Comparison of ENCODE assay signal across 8 cellular contexts in the genomic region with DNA sequence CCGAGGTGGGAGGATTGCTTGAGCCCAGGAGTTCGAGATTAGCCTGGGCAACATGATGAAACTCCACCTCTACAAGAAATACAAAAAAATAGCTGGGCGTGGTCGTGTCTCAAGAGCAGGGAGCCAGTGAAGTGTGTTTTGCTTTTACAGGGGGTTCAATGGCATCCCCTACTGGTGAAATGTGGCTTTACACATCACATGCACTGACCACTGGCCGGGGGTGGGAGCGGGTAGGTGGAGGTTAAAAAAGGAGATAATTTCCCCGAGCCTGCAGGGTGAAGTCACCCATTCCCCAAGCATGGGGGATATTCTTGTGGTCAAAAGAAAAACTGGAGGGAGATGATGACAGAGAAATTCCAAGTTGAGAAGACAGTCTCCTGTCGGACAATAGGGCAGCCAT.
DNase-seq lines count a peak whose midpoint lies in the region; ATAC-seq and TF ChIP-seq lines count a peak whose summit lies in the region.

No MANE protein-coding gene starts in this region.

- no peak overlapping the region for H3K4me3 ChIP-seq in AG09309 (ENCODE audit: control insufficient read depth, low read depth, low read length)
- no peak overlapping the region for H3K4me3 ChIP-seq in OCI-LY3 (ENCODE audit: low read length)
- no peak overlapping the region for H3K4me3 ChIP-seq in fibroblast of the aortic adventitia (ENCODE audit: low read depth, low read length)
- H3K4me3 ChIP-seq in naive thymus-derived CD4-positive, alpha-beta T cell (ENCODE audit: low read length), result no peak overlapping the region

- no peak overlapping the region for H3K27ac ChIP-seq in OCI-LY3 (ENCODE audit: low read length)
- no peak overlapping the region for H3K27ac ChIP-seq in naive thymus-derived CD4-positive, alpha-beta T cell (ENCODE audit: low read depth, low read length)

- no peak overlapping the region for H3K27ac Mint-ChIP-seq in naive thymus-derived CD4-positive, alpha-beta T cell

- H3K4me1 ChIP-seq in OCI-LY3 (ENCODE audit: low read length), result no peaks in the 10 kb centered on the region
- H3K4me1 ChIP-seq in naive thymus-derived CD4-positive, alpha-beta T cell (ENCODE audit: control insufficient read depth in 2 of 2, insufficient read depth in 2 of 2, low read length in 2 of 2), result no peaks in the 10 kb centered on the region

- H3K27me3 ChIP-seq in OCI-LY3 (ENCODE audit: low read depth, low read length), result peaks cover 6% of the 10 kb centered on the region; the same call in 1 of the 2 replicates
- no peaks in the 10 kb centered on the region for H3K27me3 ChIP-seq in naive thymus-derived CD4-positive, alpha-beta T cell (ENCODE audit: control insufficient read depth in 2 of 2, insufficient read depth in 2 of 2, low read length in 2 of 2)

- H3K9ac ChIP-seq in OCI-LY3 (ENCODE audit: low read length), result no peak overlapping the region

- TF ChIP-seq CTCF in AG09309 (IDR thresholded peaks at IDR 0.05; ENCODE audit: control insufficient read depth, insufficient read depth, low read depth, low read length, missing control alignments) (peak; percentile 56), GM10248 (IDR thresholded peaks at IDR 0.05; ENCODE audit: control extremely low read depth, extremely low read depth, low read depth, missing control alignments) (peak; percentile 53), OCI-LY3 (IDR thresholded peaks at IDR 0.05; ENCODE audit: low read depth, low read length) (peak; percentile 51), fibroblast of the aortic adventitia (IDR thresholded peaks at IDR 0.05; ENCODE audit: insufficient read depth, low read length) (peak; percentile 55)

- H3K9me3 Mint-ChIP-seq in naive thymus-derived CD4-positive, alpha-beta T cell, result peaks cover 0 to 18% (median 4%) of the 10 kb centered on the region in 11 donors

- H3K9me3 ChIP-seq in OCI-LY3 (ENCODE audit: insufficient read depth, low read length), result no peaks in the 10 kb centered on the region
- no peaks in the 10 kb centered on the region for H3K9me3 ChIP-seq in naive thymus-derived CD4-positive, alpha-beta T cell (ENCODE audit: control insufficient read depth in 2 of 3, low read length in 3 of 3)

- intact Hi-C loops in naive thymus-derived CD4-positive, alpha-beta T cell (cut with micrococcal nuclease), result no loop called here

- H3K36me3 ChIP-seq in OCI-LY3 (replicated peaks; ENCODE audit: low read depth, low read length), result no peaks in the 10 kb centered on the region
- H3K36me3 ChIP-seq in naive thymus-derived CD4-positive, alpha-beta T cell (ENCODE audit: control insufficient read depth in 2 of 3, insufficient read depth in 3 of 3, low read length in 3 of 3), result peaks cover 0 to 41% (median 0%) of the 10 kb centered on the region in 3 experiments

- no peak overlapping the region for H2AFZ ChIP-seq in OCI-LY3 (ENCODE audit: low read depth, low read length)

- POLR2A ChIA-PET in GM10248 (lab: Yijun Ruan, JAX), result no interaction called here
- POLR2A ChIA-PET in naive thymus-derived CD4-positive, alpha-beta T cell (lab: Charles Lee), result no interaction called here

- H3K4me1 Mint-ChIP-seq in naive thymus-derived CD4-positive, alpha-beta T cell, result peaks cover 0 to 1% (median 0%) of the 10 kb centered on the region in 7 donors

- CTCF ChIA-PET in GM10248 (lab: Yijun Ruan, JAX), result interaction anchor here (1.2 to 8.8 kb wide), 4 partner anchors 11 to 490 kb away, joined by 3 to 45 read pairs (median 16); no protein-coding TSS in a partner anchor
- CTCF ChIA-PET in naive thymus-derived CD4-positive, alpha-beta T cell (lab: Charles Lee), result no interaction called here

- no peaks in the 10 kb centered on the region for H4K20me1 ChIP-seq in OCI-LY3 (ENCODE audit: insufficient read depth, low read length)

- H3K36me3 Mint-ChIP-seq in naive thymus-derived CD4-positive, alpha-beta T cell, result peaks cover 7 to 57% (median 40%) of the 10 kb centered on the region in 5 donors

- no peak overlapping the region for H3K4me3 Mint-ChIP-seq in naive thymus-derived CD4-positive, alpha-beta T cell

- DNase-seq in AG09309 (ENCODE audit: low read depth) (no peak), GM10248 (ENCODE audit: extremely low spot score) (peak; percentile 31), fibroblast of the aortic adventitia (ENCODE audit: low read depth) (peak; percentile 26), T1000 (lab: John Stamatoyannopoulos, UW) (no peak)
- no peak for DNase-seq in naive thymus-derived CD4-positive, alpha-beta T cell

- no peaks in the 10 kb centered on the region for H3K79me2 ChIP-seq in OCI-LY3 (ENCODE audit: low read length)

- no peak overlapping the region for H3K4me2 ChIP-seq in OCI-LY3 (ENCODE audit: low read length)

- ATAC-seq in GM18511 (IDR thresholded peaks at IDR 0.05; ENCODE audit: unreplicated experiment), result no peak
- no peak for ATAC-seq in GM18870 (IDR thresholded peaks at IDR 0.05; ENCODE audit: unreplicated experiment)
- no peak for ATAC-seq in naive thymus-derived CD4-positive, alpha-beta T cell

- no peaks in the 10 kb centered on the region for H3K27me3 Mint-ChIP-seq in naive thymus-derived CD4-positive, alpha-beta T cell

Comparison
In these comparisons a context has a peak if more than half of its experiments do, and no peak if none do; other contexts are left out.
1. DNase-seq: peak in GM10248 (single experiment) and fibroblast of the aortic adventitia (single experiment); none in AG09309 (single experiment), naive thymus-derived CD4-positive, alpha-beta T cell (0 of 9) and T1000 (single experiment).
2. Peak in every context shown above with its lines, with median percentiles within 50 percentile points of each other: CTCF ChIP-seq.